In the genomic region with DNA sequence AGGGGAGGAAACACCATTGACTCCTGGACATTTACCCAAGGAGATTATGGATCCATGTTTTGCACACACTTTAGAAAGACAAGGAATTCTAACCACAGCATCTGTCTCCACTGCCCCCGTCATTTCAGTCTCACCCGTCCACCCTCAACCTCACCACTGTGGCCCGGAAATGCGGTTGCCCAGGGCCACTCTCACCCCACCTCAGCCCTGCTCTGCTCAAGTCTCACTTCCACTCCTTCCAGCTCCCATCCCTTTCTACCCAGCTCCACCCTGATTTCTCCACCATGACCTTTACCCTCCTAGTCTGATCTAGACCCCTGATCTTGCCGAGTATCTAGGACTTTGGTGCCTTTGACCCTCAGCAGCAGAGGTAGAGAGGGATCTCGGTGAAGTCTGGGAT, we compare ENCODE assay signal across 27 cellular contexts. TPM values are rescaled to one million over a fixed set of nuclear protein-coding genes. Genes with fewer than 3 reads are reported as not detected.
A peak's percentile ranks its signal among the peaks of the same experiment; 100 is the strongest.
DNase-seq lines count a peak whose midpoint lies in the region; ATAC-seq, FAIRE-seq and TF ChIP-seq lines count a peak whose summit lies in the region.
"Had no signal": no experiment of that assay in that cellular context is flagged by ENCODE, and none has a peak within 500 bp of the region (broad histone marks: within the 10 kb centered on the region; RNA-seq: fewer than 3 reads in every experiment).

No MANE protein-coding gene starts in this region.

- WGBS in small intestine, 3 donors, result 66 to 79% (median 68%) methylated on average over 6 of the region's 6 CpGs

- FAIRE-seq in small intestine (lab: Jason Lieb, UNC), result no peak
- FAIRE-seq: A549, GM12891, GM18507, H54 had no signal

- no peak for TF ChIP-seq CTCF in nephron (IDR thresholded peaks at IDR 0.05; ENCODE audit: unreplicated experiment in 3 of 3)

- H3K9me3 ChIP-seq in small intestine (ENCODE audit: control insufficient read depth, low read depth), result peaks cover 1% of the 10 kb centered on the region
- H3K9me3 ChIP-seq: A549; BE2C; BLaER1 treated with 17β-estradiol and CSF1 and Interleukin-3, amounts not matched to agents 10 nM and 100 nM; HAP-1 had no signal

- no peaks in the 10 kb centered on the region for H3K4me1 ChIP-seq in small intestine (ENCODE audit: control insufficient read depth in 2 of 2, insufficient read depth in 1 of 2, low read depth in 1 of 2, low read length in 1 of 2)
- H3K4me1 ChIP-seq: BE2C, HAP-1 had no signal

- ATAC-seq in stimulated activated naive CD8-positive, alpha-beta T cell treated with anti-CD3 and anti-CD28 coated beads, Interleukin-15, amount 100 ng/mL, for 72 hours, result peak; percentile 24
- ATAC-seq in stimulated activated naive CD8-positive, alpha-beta T cell treated with anti-CD3 and anti-CD28 coated beads, Interleukin-15, Interleukin-2, amounts not matched to agents 100 U/mL and 50 U/mL, for 24 hours, result no peak
- ATAC-seq: A549 had no signal

- H3K27me3 ChIP-seq in small intestine (ENCODE audit: control insufficient read depth in 2 of 2, insufficient read depth in 2 of 2, low read length in 2 of 2), result no peaks in the 10 kb centered on the region

- H3K36me3 Mint-ChIP-seq in nephron (ENCODE audit: low read depth), result no peaks in the 10 kb centered on the region
- H3K36me3 Mint-ChIP-seq: CD8-positive, alpha-beta memory T cell had no signal

- H3K36me3 ChIP-seq in small intestine (ENCODE audit: control insufficient read depth in 2 of 2, insufficient read depth in 2 of 2, low read length in 2 of 2), result no peaks in the 10 kb centered on the region
- H3K36me3 ChIP-seq: BE2C; BLaER1 treated with 17β-estradiol and CSF1 and Interleukin-3, amounts not matched to agents 10 nM and 100 nM; HAP-1 had no signal

- peaks cover 57% of the 10 kb centered on the region for H3K27me3 Mint-ChIP-seq in stimulated activated naive CD8-positive, alpha-beta T cell treated with anti-CD3 and anti-CD28 coated beads, Interleukin-15, amount 100 ng/mL, for 72 hours
- peaks cover 50% of the 10 kb centered on the region for H3K27me3 Mint-ChIP-seq in nephron (ENCODE audit: low read depth)

- H3K4me3 ChIP-seq in small intestine (ENCODE audit: low read depth in 1 of 2, low read length in 2 of 2), result no peak overlapping the region
- H3K4me3 ChIP-seq: A549; BLaER1 treated with 17β-estradiol and CSF1 and Interleukin-3, amounts not matched to agents 10 nM and 100 nM; HAP-1 had no signal

- no peak overlapping the region for H3K27ac Mint-ChIP-seq in stimulated activated naive CD8-positive, alpha-beta T cell treated with anti-CD3 and anti-CD28 coated beads, Interleukin-15, amount 100 ng/mL, for 72 hours
- peak overlapping the region in 2 of 3 experiments; percentile 40 to 64 for H3K27ac Mint-ChIP-seq in nephron
- H3K27ac Mint-ChIP-seq: CD4-positive, alpha-beta T cell; CD8-positive, alpha-beta memory T cell; HFFc6 had no signal

- H3K9me3 Mint-ChIP-seq in stimulated activated naive CD8-positive, alpha-beta T cell treated with anti-CD3 and anti-CD28 coated beads, Interleukin-15, amount 100 ng/mL, for 72 hours, result no peaks in the 10 kb centered on the region
- no peaks in the 10 kb centered on the region for H3K9me3 Mint-ChIP-seq in nephron

- no peak overlapping the region for H3K4me3 Mint-ChIP-seq in stimulated activated naive CD8-positive, alpha-beta T cell treated with anti-CD3 and anti-CD28 coated beads, Interleukin-15, amount 100 ng/mL, for 72 hours
- no peak overlapping the region for H3K4me3 Mint-ChIP-seq in nephron
- H3K4me3 Mint-ChIP-seq: CD4-positive, alpha-beta T cell; CD8-positive, alpha-beta memory T cell; HFFc6 had no signal

- no peaks in the 10 kb centered on the region for H3K4me1 Mint-ChIP-seq in stimulated activated naive CD8-positive, alpha-beta T cell treated with anti-CD3 and anti-CD28 coated beads, Interleukin-15, amount 100 ng/mL, for 72 hours
- peaks cover 44% of the 10 kb centered on the region for H3K4me1 Mint-ChIP-seq in nephron
- H3K4me1 Mint-ChIP-seq: CD8-positive, alpha-beta memory T cell had no signal

- DNase-seq in stimulated activated naive CD8-positive, alpha-beta T cell treated with anti-CD3 and anti-CD28 coated beads, Interleukin-15, amount 100 ng/mL, for 72 hours, result no peak
- no peak for DNase-seq in stimulated activated naive CD8-positive, alpha-beta T cell treated with anti-CD3 and anti-CD28 coated beads, Interleukin-15, Interleukin-2, amounts not matched to agents 100 U/mL and 50 U/mL, for 24 hours
- DNase-seq in RPMI7951 (ENCODE audit: low read depth), result peak; percentile 38
- DNase-seq in small intestine, result no peak
- DNase-seq in NCI-H774 (lab: John Stamatoyannopoulos, UW), result no peak
- no peak for DNase-seq in NCI-H1105 (lab: John Stamatoyannopoulos, UW)
- DNase-seq: 8988T; ACHN; AML-193; BE2C; Calu3; CD4-positive, alpha-beta T cell; CD8-positive, alpha-beta memory T cell; DMS53; DMS79 treated with DMSO at 0.1 percent for 48 hours; GF-D8; GOT3; HFFc6 had no signal

- no peak overlapping the region for H3K27ac ChIP-seq in small intestine (ENCODE audit: low read depth in 1 of 2, low read length in 1 of 2)
- H3K27ac ChIP-seq: A549; BLaER1 treated with 17β-estradiol and CSF1 and Interleukin-3, amounts not matched to agents 10 nM and 100 nM had no signal

RNA-seq across cellular contexts. Expression of gene KCNIP1, which starts 7.2 kb away (rescaled TPM):
- not detected in 2 replicates for total RNA-seq in RPMI7951 (2014; rRNA removed; shearing (Covaris generic))
- under 1 TPM in 1 of 3 donors, not detected in 2; 0.21 TPM for polyA plus RNA-seq in small intestine
- total RNA-seq: Calu3; CD4-positive, alpha-beta T cell; CD8-positive, alpha-beta memory T cell; G401; HFFc6 had no signal
- polyA plus RNA-seq: A549; CD14-positive monocyte; CD8-positive, alpha-beta memory T cell had no signal

Comparison
In these comparisons a context has a peak if more than half of its experiments do, and no peak if none do; other contexts are left out.
1. H3K27ac Mint-ChIP-seq: peak in nephron (2 of 3); none in stimulated activated naive CD8-positive, alpha-beta T cell treated with anti-CD3 and anti-CD28 coated beads, Interleukin-15, amount 100 ng/mL, for 72 hours (0 of 2).